ENCODE assay signal across 1 cellular context in genomic region chr20:50189681-50190250, GRCh38.
TF ChIP-seq lines count a peak whose summit lies in the region.

No MANE protein-coding gene starts in this region.

TF ChIP-seq in H1, 55 proteins besides CTCF, POLR2A, EP300 and RAD21:
- TF ChIP-seq CHD7 (IDR thresholded peaks at IDR 0.05; ENCODE audit: insufficient replicate concordance, low read length) = no peak
- no peak for TF ChIP-seq JUN (IDR thresholded peaks at IDR 0.05; ENCODE audit: low read depth, low read length)
- no peak for TF ChIP-seq SIRT6 (IDR thresholded peaks at IDR 0.05; ENCODE audit: low read length)
- 0 out of 2 replicates have a peak, but pooled peaks have one; percentile 40 for TF ChIP-seq BACH1 (IDR thresholded peaks at IDR 0.05; ENCODE audit: low read length)
- TF ChIP-seq USF2 (IDR thresholded peaks at IDR 0.05; ENCODE audit: low read length) = no peak
- peak; percentile 90; the same call in 1 of the 2 replicates for TF ChIP-seq KDM1A (IDR thresholded peaks at IDR 0.05; ENCODE audit: borderline replicate concordance, low read length)
- peak; percentile 52 for TF ChIP-seq MAX (IDR thresholded peaks at IDR 0.05)
TF ChIP-seq in H1: peak in this region for 3.
